ENCODE assay signal across 1 cellular context in the genomic region with DNA sequence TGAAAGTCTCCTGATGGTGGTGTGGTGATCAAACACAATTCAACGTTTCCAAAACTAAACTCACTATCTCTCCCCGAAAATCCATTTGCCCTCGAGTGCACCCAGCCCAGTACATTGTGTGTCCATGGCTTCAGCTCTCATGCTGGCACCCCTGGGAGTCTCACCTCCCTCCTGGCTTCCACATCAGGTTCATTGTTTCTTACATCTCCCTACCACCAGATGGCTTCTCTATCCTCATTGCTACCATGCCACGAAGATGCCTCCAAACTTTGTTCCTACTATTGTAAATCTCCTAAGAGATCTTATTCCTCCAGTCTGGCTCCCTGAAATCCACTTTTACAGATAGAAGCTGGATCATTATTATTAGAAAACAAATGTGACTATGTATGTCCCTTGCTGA.
TF ChIP-seq lines count a peak whose summit lies in the region.

No MANE protein-coding gene starts in this region.

TF ChIP-seq in H1, 55 proteins besides CTCF, POLR2A, EP300 and RAD21:
- TF ChIP-seq RXRA (IDR thresholded peaks at IDR 0.05; ENCODE audit: insufficient read depth, low read depth, low read length), result no peak
- TF ChIP-seq CHD1 (IDR thresholded peaks at IDR 0.05; ENCODE audit: low read depth, low read length), result no peak
- TF ChIP-seq PHF8 (conservative IDR thresholded peaks at IDR 0.05; ENCODE audit: low read depth, low read length), result no peak
- no peak for TF ChIP-seq HDAC6 (IDR thresholded peaks at IDR 0.05; ENCODE audit: low read depth, low read length)
- no peak for TF ChIP-seq KDM1A (IDR thresholded peaks at IDR 0.05; ENCODE audit: borderline replicate concordance, low read length)
- TF ChIP-seq SIX5 (IDR thresholded peaks at IDR 0.05; ENCODE audit: low read depth, low read length), result no peak
- TF ChIP-seq, protein P1, sequence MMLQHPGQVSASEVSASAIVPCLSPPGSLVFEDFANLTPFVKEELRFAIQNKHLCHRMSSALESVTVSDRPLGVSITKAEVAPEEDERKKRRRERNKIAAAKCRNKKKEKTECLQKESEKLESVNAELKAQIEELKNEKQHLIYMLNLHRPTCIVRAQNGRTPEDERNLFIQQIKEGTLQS (IDR thresholded peaks at IDR 0.05; ENCODE audit: insufficient read depth, low read depth, low read length), result no peak
- no peak for TF ChIP-seq SP1 (IDR thresholded peaks at IDR 0.05; ENCODE audit: low read depth, low read length)
- no peak for TF ChIP-seq RBBP5 (IDR thresholded peaks at IDR 0.05; ENCODE audit: borderline replicate concordance, low read depth, low read length)
- TF ChIP-seq JUND (IDR thresholded peaks at IDR 0.05; ENCODE audit: low read length), result no peak
- TF ChIP-seq RNF2 (IDR thresholded peaks at IDR 0.05; ENCODE audit: borderline replicate concordance, low read depth, low read length, missing control alignments, poor library complexity, severe bottlenecking), result no peak
- TF ChIP-seq BRCA1 (IDR thresholded peaks at IDR 0.05; ENCODE audit: low read depth, low read length), result no peak
- TF ChIP-seq SAP30 (IDR thresholded peaks at IDR 0.05; ENCODE audit: insufficient read depth, insufficient replicate concordance, low read length), result no peak
- no peak for TF ChIP-seq CEBPB (IDR thresholded peaks at IDR 0.05; ENCODE audit: low read depth, low read length)
- no peak for TF ChIP-seq TEAD4 (IDR thresholded peaks at IDR 0.05; ENCODE audit: low read depth, low read length)
- no peak for TF ChIP-seq BCL11A (IDR thresholded peaks at IDR 0.05; ENCODE audit: low read depth in 2 of 2, low read length in 2 of 2)
- no peak for TF ChIP-seq SP2 (IDR thresholded peaks at IDR 0.05; ENCODE audit: low read length)
- no peak for TF ChIP-seq POU5F1 (IDR thresholded peaks at IDR 0.05; ENCODE audit: low read depth, low read length)
- no peak for TF ChIP-seq TAF1 (IDR thresholded peaks at IDR 0.05; ENCODE audit: low read depth, low read length)
- TF ChIP-seq SIRT6 (IDR thresholded peaks at IDR 0.05; ENCODE audit: low read length), result no peak
